Comparison of ENCODE assay signal across 8 cellular contexts in genomic region chr19:55259540-55260210, GRCh38. TPM values are rescaled to one million over a fixed set of nuclear protein-coding genes. Genes with fewer than 3 reads are reported as not detected.
DNase-seq lines count a peak whose midpoint lies in the region; TF ChIP-seq lines count a peak whose summit lies in the region.

No MANE protein-coding gene starts in this region.

- peak overlapping the region; percentile 75 for H2AFZ ChIP-seq in MM.1S (ENCODE audit: low read length)
- H2AFZ ChIP-seq in mammary epithelial cell (ENCODE audit: low read depth, low read length) = peak overlapping the region; percentile 91

- H3K79me2 ChIP-seq in MM.1S (ENCODE audit: low read length) (peaks cover 40% of the 10 kb centered on the region), mammary epithelial cell (ENCODE audit: insufficient read depth, low read length) (peaks cover 41% of the 10 kb centered on the region)

- no peak for TF ChIP-seq CTCF in AG04450 (IDR thresholded peaks at IDR 0.05; ENCODE audit: low read depth, low read length)
- no peak for TF ChIP-seq CTCF in MM.1S (IDR thresholded peaks at IDR 0.05; ENCODE audit: low read length)
- TF ChIP-seq CTCF in mammary epithelial cell (conservative IDR thresholded peaks at IDR 0.05 in 1 of 2, IDR thresholded peaks at IDR 0.05 in 1 of 2; ENCODE audit: extremely low read depth in 1 of 2, insufficient read depth in 1 of 2, low read depth in 1 of 2, low read length in 2 of 2) = no peak

- H3K36me3 ChIP-seq in MM.1S (replicated peaks; ENCODE audit: insufficient read depth, low read length) = no peaks in the 10 kb centered on the region
- H3K36me3 ChIP-seq in mammary epithelial cell (ENCODE audit: insufficient read depth, low read length) = no peaks in the 10 kb centered on the region

- dilution Hi-C loops in mammary epithelial cell (cut with HindIII; ENCODE audit: low sequenced_read_pairs) = no loop called here

- no peaks in the 10 kb centered on the region for H4K20me1 ChIP-seq in MM.1S (ENCODE audit: insufficient read depth, low read length)
- peaks cover 4% of the 10 kb centered on the region for H4K20me1 ChIP-seq in mammary epithelial cell (ENCODE audit: insufficient read depth, low read length)

- peak overlapping the region; percentile 91 for H3K4me2 ChIP-seq in MM.1S (ENCODE audit: low read depth, low read length)
- H3K4me2 ChIP-seq in mammary epithelial cell (ENCODE audit: insufficient read depth, low read depth, low read length) = peak overlapping the region; percentile 94

- TSS peak; percentile 94 for BruUV-seq in mammary epithelial cell (replicated peaks; lab: Mats Ljungman, UMichigan)

- CTCF ChIA-PET in AG04450 (lab: Charles Lee) (interaction anchor here (1.1 to 1.9 kb wide), 4 partner anchors 119 to 208 kb away, joined by 3 to 6 read pairs (median 5); no protein-coding TSS in a partner anchor), mammary epithelial cell (lab: Charles Lee; ENCODE audit: low non-redundant PET) (interaction anchor here (0.7 to 1.0 kb wide), 2 partner anchors 372 to 1069 kb away, joined by 4 to 6 read pairs; partner anchors contain the start of gene TSEN34)

- in situ Hi-C loops in mammary epithelial cell (cut with MboI; ENCODE audit: low sequenced_read_pairs in 2 of 2) = no loop called here

- H3K4me3 ChIP-seq in AG04450 (ENCODE audit: low read depth, low read length) = peak overlapping the region; percentile 62
- H3K4me3 ChIP-seq in MM.1S (ENCODE audit: low read length) = peak overlapping the region; percentile 95
- H3K4me3 ChIP-seq in mammary epithelial cell (replicated peaks in 1 of 3; ENCODE audit: insufficient read depth in 1 of 3, low read depth in 2 of 3, low read length in 3 of 3) = peak overlapping the region; percentile 46 to 69 (median 54)
- peak overlapping the region; percentile 89 for H3K4me3 ChIP-seq in mononuclear cell (ENCODE audit: low read length)

- intact Hi-C loops in mammary epithelial cell (cut with micrococcal nuclease) = loop anchor here (1.0 to 5.0 kb wide), 7 partner anchors 21 to 124 kb away; partner anchors contain the start of genes DNAAF3, HSPBP1, KMT5C and TNNT1

- H3K9me3 ChIP-seq in AG04450 (ENCODE audit: control insufficient read depth, insufficient read depth, low read length) (no peaks in the 10 kb centered on the region; the same call in 1 of the 2 replicates), MM.1S (replicated peaks; ENCODE audit: insufficient read depth, low read length) (no peaks in the 10 kb centered on the region), mammary epithelial cell (replicated peaks; ENCODE audit: insufficient read depth, low read length) (no peaks in the 10 kb centered on the region), mononuclear cell (ENCODE audit: low read depth, low read length) (no peaks in the 10 kb centered on the region)

- peaks cover 47% of the 10 kb centered on the region for H3F3A ChIP-seq in MM.1S (ENCODE audit: insufficient read depth, low read length)

- H3K9me2 ChIP-seq in MM.1S (replicated peaks; ENCODE audit: insufficient read depth, low read length) = no peaks in the 10 kb centered on the region

- H3K27ac ChIP-seq in AG04450 (ENCODE audit: low read depth, low read length) (peak overlapping the region; percentile 89), MM.1S (ENCODE audit: low read length) (peak overlapping the region; percentile 96), mammary epithelial cell (ENCODE audit: insufficient read depth, low read depth, low read length) (peak overlapping the region; percentile 89)

- POLR2A ChIA-PET in AG04450 (lab: Yijun Ruan, JAX) = interaction anchor here (0.5 to 1.9 kb wide), 23 partner anchors 12 to 1101 kb away, joined by 3 to 26 read pairs (median 5); partner anchors contain the start of genes DNAAF3, FIZ1, HSPBP1 and ISOC2

- no peak for DNase-seq in AG04450 (ENCODE audit: low read depth, low spot score)
- no peak for DNase-seq in MM.1S
- no peak for DNase-seq in mammary epithelial cell
- no peak for DNase-seq in germinal center (ENCODE audit: low spot score)
- DNase-seq in NCI-H1105 (lab: John Stamatoyannopoulos, UW) = no peak
- no peak for DNase-seq in AG08396 (ENCODE audit: low spot score)
- no peak for DNase-seq in activated CD8-positive, alpha-beta memory T cell treated with anti-CD3 and anti-CD28 coated beads, Interleukin-2, amount 50 U/mL, for 4 hours

- H3K27me3 ChIP-seq in AG04450 (ENCODE audit: control insufficient read depth, insufficient read depth, low read length) (no peaks in the 10 kb centered on the region), MM.1S (replicated peaks; ENCODE audit: insufficient read depth, low read length) (no peaks in the 10 kb centered on the region), mammary epithelial cell (ENCODE audit: insufficient read depth, low read length) (no peaks in the 10 kb centered on the region), mononuclear cell (ENCODE audit: insufficient read depth, low read length) (no peaks in the 10 kb centered on the region)

- H3K4me1 ChIP-seq in MM.1S (ENCODE audit: low read length) (peaks cover 17% of the 10 kb centered on the region), mammary epithelial cell (ENCODE audit: insufficient read depth, low read length) (peaks cover 28% of the 10 kb centered on the region), mononuclear cell (ENCODE audit: insufficient read depth, low read length) (peaks cover 41% of the 10 kb centered on the region)

- WGBS in mammary epithelial cell (ENCODE audit: low coverage, missing lambda C conversion rate) = 28% methylated on average over 23 of the region's 29 CpGs

- peak overlapping the region; percentile 93 for H3K9ac ChIP-seq in MM.1S (ENCODE audit: low read length)
- H3K9ac ChIP-seq in mammary epithelial cell (ENCODE audit: insufficient read depth, low read length) = peak overlapping the region; percentile 88

RNA-seq across cellular contexts. Expression of gene PPP6R1, which starts 0.9 kb away (rescaled TPM):
- 24.5 and 30.1 TPM in 2 replicates for polyA plus RNA-seq in AG04450 (2011; rRNA removed)
- polyA minus RNA-seq in AG04450 (2011; rRNA and poly(A)+ RNA removed) = 43.4 and 48.2 TPM in 2 replicates
- 10 to 100 TPM; 28.3 to 74.2 TPM for total RNA-seq in mammary epithelial cell
- polyA plus RNA-seq in mammary epithelial cell = 50.8 TPM
- polyA minus RNA-seq in mammary epithelial cell = 115 TPM
- 62.5 TPM for total RNA-seq in mononuclear cell

RNA-seq across cellular contexts. Expression of gene HSPBP1, which starts 20.2 kb away (rescaled TPM):
- polyA plus RNA-seq in AG04450 (2011; rRNA removed) = 18.5 and 27.4 TPM in 2 replicates
- polyA minus RNA-seq in AG04450 (2011; rRNA and poly(A)+ RNA removed) = 11.1 and 11.6 TPM in 2 replicates
- total RNA-seq in mammary epithelial cell = 10 to 100 TPM; 27.5 to 42.9 TPM
- 36.7 TPM for polyA plus RNA-seq in mammary epithelial cell
- 19.2 TPM for polyA minus RNA-seq in mammary epithelial cell
- 7.9 TPM for total RNA-seq in mononuclear cell

RNA-seq across cellular contexts. Expression of gene BRSK1, which starts 24.1 kb away (rescaled TPM):
- polyA plus RNA-seq in AG04450 (2011; rRNA removed) (9.5 and 11.2 TPM in 2 replicates), mammary epithelial cell (0.27 TPM)
- 6.7 and 11.6 TPM in 2 replicates for polyA minus RNA-seq in AG04450 (2011; rRNA and poly(A)+ RNA removed)
- total RNA-seq in mammary epithelial cell (1 to 10 TPM; 1.5 to 4.2 TPM), mononuclear cell (0.52 TPM)
- 0.36 TPM for polyA minus RNA-seq in mammary epithelial cell

RNA-seq across cellular contexts. Expression of gene TMEM86B, which starts 31.1 kb away (rescaled TPM):
- polyA plus RNA-seq in AG04450 (2011; rRNA removed) (0.87 and 1.2 TPM in 2 replicates), mammary epithelial cell (1.0 TPM)
- polyA minus RNA-seq in AG04450 (2011; rRNA and poly(A)+ RNA removed) = 0.83 and 1.1 TPM in 2 replicates
- total RNA-seq in mammary epithelial cell (1 to 10 TPM; 1.7 to 3.6 TPM), mononuclear cell (2.0 TPM)
- 1.1 TPM for polyA minus RNA-seq in mammary epithelial cell

RNA-seq across cellular contexts. Expression of gene PTPRH, which starts 50.4 kb away (rescaled TPM):
- 1.3 and 1.9 TPM in 2 replicates for polyA plus RNA-seq in AG04450 (2011; rRNA removed)
- polyA minus RNA-seq in AG04450 (2011; rRNA and poly(A)+ RNA removed) = 4.1 and 5.3 TPM in 2 replicates
- total RNA-seq in mammary epithelial cell = under 1 TPM in 1 of 2 donors, not detected in 1; 0.38 TPM
- polyA plus RNA-seq in mammary epithelial cell = 0.12 TPM
- polyA minus RNA-seq in mammary epithelial cell = not detected
- not detected for total RNA-seq in mononuclear cell
